1 cellular context compared by ENCODE assay signal in genomic region chr17:47970725-47971511, GRCh38.
TF ChIP-seq lines count a peak whose summit lies in the region.

Gene CDK5RAP3 (plus strand): TSS chr17:47971113. CDS start chr17:47971147, 34 bp downstream.

TF ChIP-seq in WTC11, 78 proteins besides CTCF, POLR2A, EP300 and RAD21 (continued from another document):
- no peak; the same call in 1 of the 2 replicates for TF ChIP-seq ZNF532 (CRISPR knock-in tag; IDR thresholded peaks at IDR 0.05; ENCODE audit: borderline replicate concordance)
- no peak for TF ChIP-seq PRRX2 (CRISPR knock-in tag; IDR thresholded peaks at IDR 0.05)
- TF ChIP-seq MXD4 (CRISPR knock-in tag; IDR thresholded peaks at IDR 0.05; ENCODE audit: borderline replicate concordance): no peak
- peak; percentile 79 for TF ChIP-seq ATF3 (CRISPR knock-in tag; conservative IDR thresholded peaks at IDR 0.05)
- no peak for TF ChIP-seq ZNF423 (CRISPR knock-in tag; IDR thresholded peaks at IDR 0.05)
- TF ChIP-seq ATF6 (CRISPR knock-in tag; IDR thresholded peaks at IDR 0.05): no peak
- peak; percentile 98 for TF ChIP-seq TEAD1 (CRISPR knock-in tag; IDR thresholded peaks at IDR 0.05)
- TF ChIP-seq HMGA2 (CRISPR knock-in tag; IDR thresholded peaks at IDR 0.05): no peak
- TF ChIP-seq ZSCAN18 (CRISPR knock-in tag; IDR thresholded peaks at IDR 0.05): no peak
- TF ChIP-seq GRHL2 (CRISPR knock-in tag; IDR thresholded peaks at IDR 0.05; ENCODE audit: insufficient replicate concordance, severe bottlenecking): no peak
- TF ChIP-seq OVOL2 (CRISPR knock-in tag; IDR thresholded peaks at IDR 0.05; ENCODE audit: borderline replicate concordance): no peak
- TF ChIP-seq IRF1 (CRISPR knock-in tag; IDR thresholded peaks at IDR 0.05): peak; percentile 97
- peak; percentile 93 for TF ChIP-seq ZNF232 (CRISPR knock-in tag; IDR thresholded peaks at IDR 0.05)
- TF ChIP-seq FOXP4 (CRISPR knock-in tag; IDR thresholded peaks at IDR 0.05): peak; percentile 93
- TF ChIP-seq NFATC4 (CRISPR knock-in tag; IDR thresholded peaks at IDR 0.05): no peak
- peak; percentile 87; the same call in 1 of the 2 replicates for TF ChIP-seq ZNF138 (CRISPR knock-in tag; conservative IDR thresholded peaks at IDR 0.05)
- peak; percentile 95 for TF ChIP-seq E2F4 (CRISPR knock-in tag; IDR thresholded peaks at IDR 0.05; ENCODE audit: borderline replicate concordance, low read depth)
- TF ChIP-seq KAT7 (CRISPR knock-in tag; IDR thresholded peaks at IDR 0.05; ENCODE audit: borderline replicate concordance): peak; percentile 95
- TF ChIP-seq E2F1 (CRISPR knock-in tag; IDR thresholded peaks at IDR 0.05): peak; percentile 90
- peak; percentile 94; the same call in 1 of the 2 replicates for TF ChIP-seq TCF7 (CRISPR knock-in tag; IDR thresholded peaks at IDR 0.05; ENCODE audit: low read depth)
- no peak for TF ChIP-seq JAZF1 (CRISPR knock-in tag; IDR thresholded peaks at IDR 0.05)
- no peak for TF ChIP-seq ZNF263 (CRISPR knock-in tag; IDR thresholded peaks at IDR 0.05; ENCODE audit: low read depth)
- peak; percentile 85 for TF ChIP-seq USF1 (CRISPR knock-in tag; IDR thresholded peaks at IDR 0.05)
- 0 out of 2 replicates have a peak, but pooled peaks have one; percentile 54 for TF ChIP-seq ZNF416 (CRISPR knock-in tag; IDR thresholded peaks at IDR 0.05)
- TF ChIP-seq ZBTB21 (CRISPR knock-in tag; IDR thresholded peaks at IDR 0.05; ENCODE audit: borderline replicate concordance): 0 out of 2 replicates have a peak, but pooled peaks have one; percentile 73
- no peak for TF ChIP-seq FOXJ3 (CRISPR knock-in tag; IDR thresholded peaks at IDR 0.05; ENCODE audit: borderline replicate concordance)
- TF ChIP-seq ELF4 (CRISPR knock-in tag; IDR thresholded peaks at IDR 0.05; ENCODE audit: low read depth): no peak
- peak; percentile 87; the same call in 1 of the 2 replicates for TF ChIP-seq ZNF281 (CRISPR knock-in tag; IDR thresholded peaks at IDR 0.05)
- TF ChIP-seq AR (CRISPR knock-in tag; IDR thresholded peaks at IDR 0.05): no peak
- peak; percentile 98 for TF ChIP-seq NFE2L1 (CRISPR knock-in tag; IDR thresholded peaks at IDR 0.05)
- TF ChIP-seq NFYB (CRISPR knock-in tag; conservative IDR thresholded peaks at IDR 0.05; ENCODE audit: low read depth): peak; percentile 89
- peak; percentile 96 for TF ChIP-seq MYBL2 (CRISPR knock-in tag; IDR thresholded peaks at IDR 0.05)
- peak; percentile 85 for TF ChIP-seq TP53 (CRISPR knock-in tag; IDR thresholded peaks at IDR 0.05)
- TF ChIP-seq PREB (CRISPR knock-in tag; IDR thresholded peaks at IDR 0.05; ENCODE audit: borderline replicate concordance): peak; percentile 97
- no peak for TF ChIP-seq GTF2I (CRISPR knock-in tag; conservative IDR thresholded peaks at IDR 0.05)
- TF ChIP-seq ETV6 (CRISPR knock-in tag; IDR thresholded peaks at IDR 0.05): peak; percentile 97
- TF ChIP-seq SMAD4 (CRISPR knock-in tag; IDR thresholded peaks at IDR 0.05): peak; percentile 89
